In genomic region chr1:219445864-219446263, GRCh38 we compare ENCODE assay signal across 17 cellular contexts.
"Had no signal": no experiment of that assay in that cellular context is flagged by ENCODE, and none has a peak within 500 bp of the region (broad histone marks: within the 10 kb centered on the region; RNA-seq: fewer than 3 reads in every experiment).

No MANE protein-coding gene starts in this region.

- H3K4me1 ChIP-seq: esophagus squamous epithelium, gastroesophageal sphincter, right atrium auricular region, stomach had no signal

- ATAC-seq: gastroesophageal sphincter; naive thymus-derived CD4-positive, alpha-beta T cell had no signal

- H3K9me3 ChIP-seq: esophagus squamous epithelium, gastroesophageal sphincter, ovary, right atrium auricular region, sigmoid colon, stomach, thoracic aorta, transverse colon had no signal

- H3K27me3 ChIP-seq: esophagus squamous epithelium, gastroesophageal sphincter, ovary, right atrium auricular region, sigmoid colon, stomach, transverse colon had no signal

- H3K4me3 ChIP-seq: esophagus squamous epithelium, gastroesophageal sphincter, ovary, right atrium auricular region, sigmoid colon, skin epidermis, stomach, thoracic aorta, transverse colon had no signal

- H3K27ac ChIP-seq: esophagus squamous epithelium, gastroesophageal sphincter, ovary, right atrium auricular region, sigmoid colon, skin epidermis, stomach, thoracic aorta, transverse colon had no signal

- FAIRE-seq: colon had no signal

- DNase-seq: esophagus squamous epithelium; foreskin fibroblast; hippocampal formation; naive thymus-derived CD4-positive, alpha-beta T cell; nephron progenitor cell; ovary; sigmoid colon; stimulated activated CD4-positive, alpha-beta T cell treated with anti-CD3 and anti-CD28 coated beads, Interleukin-2, amount 100 ng/mL, for 24 hours; stimulated activated naive CD4-positive, alpha-beta T cell; stomach; substantia nigra; transverse colon had no signal

- H3K36me3 ChIP-seq: esophagus squamous epithelium, gastroesophageal sphincter, ovary, right atrium auricular region, sigmoid colon, stomach, thoracic aorta, transverse colon had no signal
